Comparison of ENCODE assay signal across 7 cellular contexts in genomic region chr7:100243385-100243784, GRCh38. TPM values are rescaled to one million over a fixed set of nuclear protein-coding genes. Genes with fewer than 3 reads are reported as not detected.
DNase-seq lines count a peak whose midpoint lies in the region; ATAC-seq lines count a peak whose summit lies in the region.
"Not testable (repeated sequence)": the region's sequence is repeated elsewhere in the genome, so short reads cannot be mapped to it uniquely, and the experiment has no call there.

No MANE protein-coding gene starts in this region.

- ATAC-seq in GM18499 (IDR thresholded peaks at IDR 0.05; ENCODE audit: insufficient read depth, unreplicated experiment), result peak; percentile 47
- ATAC-seq in HG03442 (IDR thresholded peaks at IDR 0.05; ENCODE audit: unreplicated experiment), result peak; percentile 69
- ATAC-seq in T-cell (replicated peaks in 1 of 4), result peak; percentile 55 to 80 (median 72)
- ATAC-seq in activated naive CD8-positive, alpha-beta T cell treated with anti-CD3 and anti-CD28 coated beads, Interleukin-2, amount 50 U/mL, for 24 hours, result peak; percentile 94
- peak; percentile 69 for ATAC-seq in Right ventricle myocardium superior (ENCODE audit: poor library complexity)

- peak overlapping the region; percentile 42 to 66 for H3K27ac Mint-ChIP-seq in T-cell
- peak overlapping the region; percentile 94 for H3K27ac Mint-ChIP-seq in activated naive CD8-positive, alpha-beta T cell treated with anti-CD3 and anti-CD28 coated beads, Interleukin-2, amount 50 U/mL, for 24 hours

- POLR2A ChIA-PET in T-cell (lab: Charles Lee), result not testable (repeated sequence)

- H3K9me3 Mint-ChIP-seq in T-cell; activated naive CD8-positive, alpha-beta T cell treated with anti-CD3 and anti-CD28 coated beads, Interleukin-2, amount 50 U/mL, for 24 hours: not testable (repeated sequence)

- peaks cover 16 to 32% (median 30%) of the 10 kb centered on the region in 3 donors for H3K4me1 Mint-ChIP-seq in T-cell
- peaks cover 45% of the 10 kb centered on the region for H3K4me1 Mint-ChIP-seq in activated naive CD8-positive, alpha-beta T cell treated with anti-CD3 and anti-CD28 coated beads, Interleukin-2, amount 50 U/mL, for 24 hours

- CTCF ChIA-PET in T-cell (lab: Charles Lee), result interaction anchor here (0.6 to 0.7 kb wide), 3 partner anchors 8 to 943 kb away, joined by 3 to 8 read pairs (median 4); no protein-coding TSS in a partner anchor

- H3K36me3 Mint-ChIP-seq in T-cell; activated naive CD8-positive, alpha-beta T cell treated with anti-CD3 and anti-CD28 coated beads, Interleukin-2, amount 50 U/mL, for 24 hours (ENCODE audit: low read depth): not testable (repeated sequence)

- H3K4me3 Mint-ChIP-seq in T-cell, result peak overlapping the region in 1 of 3 donors; percentile 27
- peak overlapping the region; percentile 62 for H3K4me3 Mint-ChIP-seq in activated naive CD8-positive, alpha-beta T cell treated with anti-CD3 and anti-CD28 coated beads, Interleukin-2, amount 50 U/mL, for 24 hours

- DNase-seq in T-cell (peak in 8 of 34 experiments; percentile 5 to 46 (median 19)), Right ventricle myocardium superior (peak; percentile 57)
- DNase-seq in activated CD8-positive, alpha-beta memory T cell treated with anti-CD3 and anti-CD28 coated beads for 48 hours (ENCODE audit: low read depth in 2 of 3, low spot score in 2 of 3), result peak in 2 of 3 experiments; percentile 38 to 46
- DNase-seq in activated naive CD8-positive, alpha-beta T cell treated with anti-CD3 and anti-CD28 coated beads, Interleukin-2, amount 50 U/mL, for 24 hours, result peak; percentile 75
- DNase-seq in stimulated activated CD4-positive, alpha-beta T cell treated with anti-CD3 and anti-CD28 coated beads, Interleukin-15, amount 100 ng/mL, for 24 hours, result peak; percentile 76

- not testable (repeated sequence) for H3K27me3 Mint-ChIP-seq in T-cell; activated naive CD8-positive, alpha-beta T cell treated with anti-CD3 and anti-CD28 coated beads, Interleukin-2, amount 50 U/mL, for 24 hours

- intact Hi-C loops in Right ventricle myocardium superior (cut with DNase I), result not testable (repeated sequence)

RNA-seq across cellular contexts. Expression of gene PVRIG, which starts 23.6 kb away (rescaled TPM):
- total RNA-seq in T-cell (10 to 100 TPM; 45.0 to 96.8 (median 78.0) TPM), Right ventricle myocardium superior (not detected)

Comparison
In these comparisons a context has a peak if more than half of its experiments do, and no peak if none do; other contexts are left out.
1. RNA of gene PVRIG, which starts 23.6 kb away (total RNA-seq): 45.0 to 96.8 TPM in T-cell; not detected in Right ventricle myocardium superior (single experiment); every median in the first group is over 10 times any median in the second.
2. Peak in every context shown above with its lines, with median percentiles within 50 percentile points of each other: ATAC-seq.